ENCODE assay signal across 28 cellular contexts in the genomic region with DNA sequence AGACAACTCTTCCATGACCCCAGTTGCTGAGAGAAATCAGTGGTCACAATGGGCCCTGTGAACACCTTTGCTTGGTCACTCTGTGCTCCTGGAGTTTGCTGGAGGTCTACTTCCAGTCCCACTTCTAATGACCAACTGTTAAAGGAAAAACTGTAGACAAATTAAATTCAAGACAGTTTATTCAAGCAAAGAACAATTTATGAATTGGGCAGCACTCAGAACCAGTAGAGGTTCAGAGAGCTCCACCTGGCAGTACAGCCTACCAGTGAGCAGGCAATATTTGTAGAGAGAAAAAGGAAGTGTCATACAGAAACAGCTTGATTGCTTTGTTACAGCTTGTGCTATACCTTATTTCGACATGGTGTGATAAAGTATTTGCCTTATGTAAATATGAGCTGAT.
"Had no signal": no experiment of that assay in that cellular context is flagged by ENCODE, and none has a peak within 500 bp of the region (broad histone marks: within the 10 kb centered on the region; RNA-seq: fewer than 3 reads in every experiment).

No MANE protein-coding gene starts in this region.

- DNase-seq: activated B cell treated with CpG ODN at 0.5 μM for 24 hours; activated CD4-positive, alpha-beta memory T cell treated with anti-CD3 and anti-CD28 coated beads, Interleukin-2, amount 10 ng/mL, durations not matched to agents 7 days and 5 days; activated CD4-positive, alpha-beta T cell treated with anti-CD3 and anti-CD28 coated beads for 48 hours; activated CD4-positive, alpha-beta T cell treated with anti-CD3 and anti-CD28 coated beads, Interleukin-2, amount 50 U/mL, for 4 hours; activated CD8-positive, alpha-beta memory T cell treated with anti-CD3 and anti-CD28 coated beads, Interleukin-2, amount 50 U/mL, for 48 hours; activated gamma-delta T cell; activated naive CD4-positive, alpha-beta T cell; activated naive CD4-positive, alpha-beta T cell treated with anti-CD3 and anti-CD28 coated beads, Interleukin-2, amount 10 ng/mL, durations not matched to agents 7 days and 5 days; activated naive CD8-positive, alpha-beta T cell treated with anti-CD3 and anti-CD28 coated beads, Interleukin-2, amount 10 ng/mL, durations not matched to agents 7 days and 5 days; activated T-cell treated with anti-CD3 and anti-CD28 coated beads for 4 hours; activated T-cell treated with anti-CD3 and anti-CD28 coated beads, Interleukin-2, amount 50 U/mL, for 24 hours; activated T-cell treated with anti-CD3 and anti-CD28 coated beads, Interleukin-2, amount 50 U/mL, for 72 hours; central memory CD4-positive, alpha-beta T cell; cerebellar nuclear complex; colonic mucosa; effector CD8-positive, alpha-beta T cell; esophagus squamous epithelium; foreskin melanocyte; head of caudate nucleus; hippocampal formation; T1000; WERI-Rb-1 had no signal

- ATAC-seq: activated CD4-positive, CD25-positive, alpha-beta regulatory T cell treated with anti-CD3 and anti-CD28 coated beads, Interleukin-2, amount 50 U/mL, for 24 hours; activated naive CD4-positive, alpha-beta T cell treated with anti-CD3 and anti-CD28 coated beads, Interleukin-2, amount 50 U/mL, for 72 hours; activated T-cell treated with anti-CD3 and anti-CD28 coated beads, Interleukin-2, amount 50 U/mL, for 72 hours; gastroesophageal sphincter had no signal

- H3K4me3 ChIP-seq: ascending aorta, breast epithelium, cardiac muscle cell, colonic mucosa, esophagus squamous epithelium, gastroesophageal sphincter had no signal
